ENCODE assay signal across 8 cellular contexts in the genomic region with DNA sequence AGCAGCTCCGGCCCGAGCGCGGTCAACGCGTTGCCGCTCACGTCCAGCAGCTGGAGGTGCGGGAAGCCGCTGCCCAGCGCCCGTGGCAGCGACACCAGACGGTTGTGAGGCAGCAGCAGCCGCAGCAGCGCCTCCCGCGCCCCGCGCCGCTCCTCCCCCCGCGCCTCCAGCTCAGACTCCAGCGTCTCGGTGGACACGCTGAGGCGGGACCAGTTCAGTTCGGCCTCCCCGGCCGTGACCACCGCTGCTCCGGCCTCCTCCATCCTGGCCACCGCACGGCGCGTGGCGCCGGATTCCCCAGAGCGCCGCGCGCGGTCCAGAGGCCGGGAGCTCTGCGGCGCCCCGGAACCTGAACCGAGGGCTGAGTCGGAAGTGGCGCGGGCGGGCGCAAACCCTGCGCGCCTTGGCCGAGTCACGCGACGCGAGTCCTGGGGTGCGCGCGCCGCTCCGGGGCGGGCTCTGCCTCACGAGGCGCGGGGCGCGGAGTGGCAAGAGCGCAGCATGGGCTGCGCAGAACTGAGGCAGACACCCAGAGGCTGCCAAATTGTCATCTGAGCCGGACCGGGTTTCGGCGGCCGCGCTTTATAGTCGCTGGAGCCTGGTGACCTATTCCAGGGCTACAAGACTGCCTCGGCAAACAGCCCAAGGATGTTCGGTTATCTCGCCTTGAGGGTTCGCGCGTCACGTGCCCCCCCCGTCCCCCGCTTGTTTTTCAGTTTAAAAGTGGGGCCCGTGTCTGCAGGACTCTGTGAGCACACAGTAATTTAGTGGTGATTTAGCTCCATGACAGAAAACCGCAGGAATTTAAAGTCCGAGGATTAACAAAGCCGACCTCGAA. TPM values are rescaled to one million over a fixed set of nuclear protein-coding genes. Genes with fewer than 3 reads are reported as not detected.
DNase-seq lines count a peak whose midpoint lies in the region; ATAC-seq and TF ChIP-seq lines count a peak whose summit lies in the region.

LRRC58 (minus strand) TSS at position 374 of the 838 bp plus-strand sequence; CDS start at position 263, 111 bp downstream.

- H3K4me2 ChIP-seq in HCT116 (ENCODE audit: low read length): peak within 1 kb of the TSS; percentile 96
- peak within 1 kb of the TSS; percentile 63 for H3K4me2 ChIP-seq in MM.1S (ENCODE audit: low read depth, low read length)
- peak within 1 kb of the TSS; percentile 90 for H3K4me2 ChIP-seq in neural progenitor cell

- peak within 1 kb of the TSS; percentile 94 for H2AFZ ChIP-seq in HCT116 (ENCODE audit: low read depth, low read length, poor library complexity, severe bottlenecking)
- H2AFZ ChIP-seq in MM.1S (ENCODE audit: low read length): peak within 1 kb of the TSS; percentile 71
- H2AFZ ChIP-seq in neural progenitor cell (replicated peaks): peak within 1 kb of the TSS; percentile 72

- peaks cover 14 to 40% of the 10 kb centered on the region in 2 experiments for H3K4me1 ChIP-seq in HCT116 (ENCODE audit: control insufficient read depth in 1 of 2, insufficient read depth in 2 of 2, low read length in 2 of 2)
- peaks cover 35% of the 10 kb centered on the region for H3K4me1 ChIP-seq in MM.1S (ENCODE audit: low read length)
- peaks cover 17% of the 10 kb centered on the region for H3K4me1 ChIP-seq in neural progenitor cell

- H3K9me2 ChIP-seq in HCT116 (ENCODE audit: insufficient read depth) (no peaks in the 10 kb centered on the region), MM.1S (replicated peaks; ENCODE audit: insufficient read depth, low read length) (no peaks in the 10 kb centered on the region)

- peaks cover 23% of the 10 kb centered on the region for H3K4me1 Mint-ChIP-seq in neural progenitor cell

- intact Hi-C loops in HCT116 (cut with micrococcal nuclease): loop anchor here (5.0 kb wide), 1 partner anchor 68 kb away; no protein-coding TSS in a partner anchor

- no peaks in the 10 kb centered on the region for H3K9me3 ChIP-seq in HCT116 (ENCODE audit: control insufficient read depth in 1 of 2, insufficient read depth in 1 of 2, low read depth in 1 of 2, low read length in 2 of 2)
- no peaks in the 10 kb centered on the region for H3K9me3 ChIP-seq in MM.1S (replicated peaks; ENCODE audit: insufficient read depth, low read length)
- H3K9me3 ChIP-seq in neural progenitor cell (ENCODE audit: low read depth): no peaks in the 10 kb centered on the region

- peak within 1 kb of the TSS; percentile 88 for H3K9ac ChIP-seq in HCT116 (ENCODE audit: low read length)
- H3K9ac ChIP-seq in MM.1S (ENCODE audit: low read length): peak within 1 kb of the TSS; percentile 90
- H3K9ac ChIP-seq in neural progenitor cell: peak within 1 kb of the TSS; percentile 28

- H3K9me3 Mint-ChIP-seq in neural progenitor cell: no peaks in the 10 kb centered on the region

- TF ChIP-seq POLR2A in HCT116 (IDR thresholded peaks at IDR 0.05; ENCODE audit: borderline replicate concordance, extremely low read depth, insufficient read depth, insufficient read length): peak; percentile 84

- H3K4me3 ChIP-seq in HCT116 (replicated peaks in 1 of 2; ENCODE audit: low read depth in 1 of 2, low read length in 2 of 2) (peak within 1 kb of the TSS; percentile 78 to 93), MM.1S (ENCODE audit: low read length) (peak within 1 kb of the TSS; percentile 88), foreskin fibroblast (ENCODE audit: low read depth in 1 of 2, low read length in 2 of 2) (peak within 1 kb of the TSS; percentile 80 to 84), neural progenitor cell (peak within 1 kb of the TSS; percentile 61)

- H3K27me3 ChIP-seq in HCT116 (ENCODE audit: insufficient read depth, low read length) (no peaks in the 10 kb centered on the region), MM.1S (replicated peaks; ENCODE audit: insufficient read depth, low read length) (no peaks in the 10 kb centered on the region), neural progenitor cell (peaks cover 24% of the 10 kb centered on the region)

- CTCF ChIA-PET in HCT116 (lab: Charles Lee): interaction anchor here (2.4 to 2.7 kb wide), 2 partner anchors 69 to 210 kb away, joined by 7 to 26 read pairs; no protein-coding TSS in a partner anchor

- H3K27ac ChIP-seq in HCT116 (ENCODE audit: low read depth, low read length) (peak within 1 kb of the TSS; percentile 76), MM.1S (ENCODE audit: low read length) (peak within 1 kb of the TSS; percentile 85), neural progenitor cell (peak within 1 kb of the TSS; percentile 46)

- H3F3A ChIP-seq in MM.1S (ENCODE audit: insufficient read depth, low read length) (peaks cover 31% of the 10 kb centered on the region), neural progenitor cell (ENCODE audit: low read depth) (peaks cover 7% of the 10 kb centered on the region)

- POLR2A ChIA-PET in HCT116 (lab: Charles Lee): interaction anchor here (1.2 to 2.3 kb wide), 3 partner anchors 9 to 68 kb away, joined by 3 to 9 read pairs (median 8); no protein-coding TSS in a partner anchor

- peak; percentile 94 for ATAC-seq in HCT116

- DNase-seq in GM04503 (ENCODE audit: low read depth) (peak; percentile 65), HCT116 (ENCODE audit: low read depth, low spot score) (peak; percentile 93), MM.1S (peak; percentile 95), SIG-M5 (lab: John Stamatoyannopoulos, UW) (peak; percentile 60), activated gamma-delta T cell (lab: John Stamatoyannopoulos, UW) (peak; percentile 85), foreskin fibroblast (peak; percentile 96 to 99), neural progenitor cell (ENCODE audit: low spot score) (peak; percentile 92), stromal cell of bone marrow (ENCODE audit: low read depth) (peak; percentile 91)

- BruUV-seq in HCT116 (replicated peaks; lab: Mats Ljungman, UMichigan): no TSS peak

- peaks cover 46% of the 10 kb centered on the region for H3K79me2 ChIP-seq in HCT116 (ENCODE audit: insufficient read depth, low read length)
- H3K79me2 ChIP-seq in MM.1S (ENCODE audit: low read length): peaks cover 48% of the 10 kb centered on the region
- H3K79me2 ChIP-seq in neural progenitor cell (ENCODE audit: low read depth): peaks cover 38% of the 10 kb centered on the region

- H3K27me3 Mint-ChIP-seq in neural progenitor cell (ENCODE audit: insufficient read depth, low read depth): no peaks in the 10 kb centered on the region

- H3K36me3 ChIP-seq in HCT116 (ENCODE audit: control insufficient read depth in 1 of 2, insufficient read depth in 2 of 2, low read length in 2 of 2) (peaks cover 3% of the 10 kb centered on the region in 2 experiments; a peak in 1 of 4 replicates), MM.1S (replicated peaks; ENCODE audit: insufficient read depth, low read length) (no peaks in the 10 kb centered on the region; the same call in 1 of the 2 replicates), neural progenitor cell (no peaks in the 10 kb centered on the region)

- peaks cover 14% of the 10 kb centered on the region for H3K36me3 Mint-ChIP-seq in neural progenitor cell

- TF ChIP-seq RAD21 in HCT116 (IDR thresholded peaks at IDR 0.05; ENCODE audit: low read depth): peak; percentile 30

- H3K4me3 Mint-ChIP-seq in neural progenitor cell: peak within 1 kb of the TSS; percentile 95

- H3K27ac Mint-ChIP-seq in neural progenitor cell: peak within 1 kb of the TSS; percentile 89

- TF ChIP-seq CTCF in HCT116 (IDR thresholded peaks at IDR 0.05 in 2 of 3, conservative IDR thresholded peaks at IDR 0.05 in 1 of 3; ENCODE audit: borderline replicate concordance in 1 of 3, insufficient read depth in 1 of 3, low read depth in 2 of 3, low read length in 2 of 3) (peak in 2 of 3 experiments; percentile 12 to 16; a peak in 1 of 6 replicates), MM.1S (IDR thresholded peaks at IDR 0.05; ENCODE audit: low read length) (peak; percentile 29), foreskin fibroblast (IDR thresholded peaks at IDR 0.05; ENCODE audit: low read depth, low read length) (peak; percentile 14), neural progenitor cell (IDR thresholded peaks at IDR 0.05) (peak; percentile 44)

- H4K20me1 ChIP-seq in HCT116 (ENCODE audit: insufficient read depth): peaks cover 13% of the 10 kb centered on the region; the same call in 1 of the 2 replicates
- peaks cover 14% of the 10 kb centered on the region for H4K20me1 ChIP-seq in MM.1S (ENCODE audit: insufficient read depth, low read length)
- H4K20me1 ChIP-seq in neural progenitor cell (ENCODE audit: low read depth): no peaks in the 10 kb centered on the region

- RAD21 ChIA-PET in HCT116 (lab: Charles Lee; ENCODE audit: low non-redundant PET in 1 of 2, low total read pairs in 2 of 2, uncharacterized antibody in 2 of 2, unreplicated experiment in 2 of 2): interaction anchor here (0.5 to 2.0 kb wide), 3 partner anchors 16 to 104 kb away, joined by 3 to 9 read pairs (median 5); no protein-coding TSS in a partner anchor

TF ChIP-seq in HCT116, 20 proteins besides CTCF, POLR2A, EP300 and RAD21 (continues in another document):
- TF ChIP-seq ZFX (IDR thresholded peaks at IDR 0.05) (peak; percentile 97), POLR2AphosphoS5 (IDR thresholded peaks at IDR 0.05; ENCODE audit: low read depth, low read length) (peak; percentile 85), ATF3 (IDR thresholded peaks at IDR 0.05) (no peak), SIN3A (IDR thresholded peaks at IDR 0.05; ENCODE audit: low read depth) (no peak)
- TF ChIP-seq, protein P1, sequence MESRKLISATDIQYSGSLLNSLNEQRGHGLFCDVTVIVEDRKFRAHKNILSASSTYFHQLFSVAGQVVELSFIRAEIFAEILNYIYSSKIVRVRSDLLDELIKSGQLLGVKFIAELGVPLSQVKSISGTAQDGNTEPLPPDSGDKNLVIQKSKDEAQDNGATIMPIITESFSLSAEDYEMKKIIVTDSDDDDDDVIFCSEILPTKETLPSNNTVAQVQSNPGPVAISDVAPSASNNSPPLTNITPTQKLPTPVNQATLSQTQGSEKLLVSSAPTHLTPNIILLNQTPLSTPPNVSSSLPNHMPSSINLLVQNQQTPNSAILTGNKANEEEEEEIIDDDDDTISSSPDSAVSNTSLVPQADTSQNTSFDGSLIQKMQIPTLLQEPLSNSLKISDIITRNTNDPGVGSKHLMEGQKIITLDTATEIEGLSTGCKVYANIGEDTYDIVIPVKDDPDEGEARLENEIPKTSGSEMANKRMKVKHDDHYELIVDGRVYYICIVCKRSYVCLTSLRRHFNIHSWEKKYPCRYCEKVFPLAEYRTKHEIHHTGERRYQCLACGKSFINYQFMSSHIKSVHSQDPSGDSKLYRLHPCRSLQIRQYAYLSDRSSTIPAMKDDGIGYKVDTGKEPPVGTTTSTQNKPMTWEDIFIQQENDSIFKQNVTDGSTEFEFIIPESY (IDR thresholded peaks at IDR 0.05; ENCODE audit: extremely low read depth, insufficient replicate concordance, low read length): peak; percentile 51
- TF ChIP-seq, protein P2, sequence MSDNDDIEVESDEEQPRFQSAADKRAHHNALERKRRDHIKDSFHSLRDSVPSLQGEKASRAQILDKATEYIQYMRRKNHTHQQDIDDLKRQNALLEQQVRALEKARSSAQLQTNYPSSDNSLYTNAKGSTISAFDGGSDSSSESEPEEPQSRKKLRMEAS (IDR thresholded peaks at IDR 0.05): peak; percentile 84

RNA-seq across cellular contexts. Expression of gene LRRC58, which starts in this region (rescaled TPM):
- total RNA-seq in HCT116 (2021; ENCODE audit: unreplicated experiment) (34.8 TPM), neural progenitor cell (ENCODE audit: low replicate concordance) (20.5 and 29.2 TPM in 2 replicates)
- 4.9 and 7.3 TPM in 2 replicates for polyA plus RNA-seq in HCT116 (2012)

Comparison
In these comparisons a context has a peak if more than half of its experiments do, and no peak if none do; other contexts are left out.
1. Peak in every context shown above with its lines: DNase-seq, ATAC-seq, H3K4me3 ChIP-seq and H3K27ac ChIP-seq.
2. H3K9ac ChIP-seq: peak in every context shown above with its lines; median percentile 90 in MM.1S; 88 in HCT116; 28 in neural progenitor cell.